ENCODE assay signal across 8 cellular contexts in genomic region chr15:62392411-62392810, GRCh38. TPM values are rescaled to one million over a fixed set of nuclear protein-coding genes. Genes with fewer than 3 reads are reported as not detected.
DNase-seq lines count a peak whose midpoint lies in the region; ATAC-seq and TF ChIP-seq lines count a peak whose summit lies in the region.

No MANE protein-coding gene starts in this region.

- peak; percentile 59 for DNase-seq in activated CD8-positive, alpha-beta memory T cell treated with anti-CD3 and anti-CD28 coated beads, Interleukin-2, amount 10 ng/mL, durations not matched to agents 7 days and 5 days
- no peak for DNase-seq in activated CD8-positive, alpha-beta memory T cell treated with anti-CD3 and anti-CD28 coated beads, Interleukin-2, amount 50 U/mL, for 4 hours
- peak; percentile 10 for DNase-seq in activated T-helper 2 cell treated with anti-CD3 and anti-CD28 coated beads, Interferon-gamma antibody, Interleukin-2, Interleukin-4, amounts not matched to agents 10 μg/mL and 5 μg/mL and 100 μg/mL, durations not matched to agents 14 hours and 24 hours and 36 hours (ENCODE audit: low spot score)
- DNase-seq in spleen (no peak), NCI-H1417 treated with DMSO at 0.1 percent for 48 hours (lab: John Stamatoyannopoulos, UW) (no peak), DMS79 (lab: John Stamatoyannopoulos, UW) (no peak)

- TF ChIP-seq CTCF in spleen (IDR thresholded peaks at IDR 0.05 in 8 of 11, conservative IDR thresholded peaks at IDR 0.05 in 3 of 11), result no peak

- no peak for ATAC-seq in activated CD8-positive, alpha-beta memory T cell treated with anti-CD3 and anti-CD28 coated beads, Interleukin-2, amount 10 ng/mL, durations not matched to agents 7 days and 5 days
- ATAC-seq in GM21367 (IDR thresholded peaks at IDR 0.05; ENCODE audit: unreplicated experiment), result no peak

- no peaks in the 10 kb centered on the region for H3K36me3 Mint-ChIP-seq in activated CD8-positive, alpha-beta memory T cell treated with anti-CD3 and anti-CD28 coated beads, Interleukin-2, amount 10 ng/mL, durations not matched to agents 7 days and 5 days
- H3K36me3 Mint-ChIP-seq in activated T-helper 2 cell treated with anti-CD3 and anti-CD28 coated beads, Interferon-gamma antibody, Interleukin-2, Interleukin-4, amounts not matched to agents 10 μg/mL and 5 μg/mL and 100 μg/mL, durations not matched to agents 14 hours and 24 hours and 36 hours (ENCODE audit: low read depth), result no peaks in the 10 kb centered on the region

- no peaks in the 10 kb centered on the region for H3K36me3 ChIP-seq in iPS-15b (ENCODE audit: control insufficient read depth, insufficient read depth, low read length)
- H3K36me3 ChIP-seq in spleen, result no peaks in the 10 kb centered on the region

- no peak overlapping the region for H3K27ac ChIP-seq in spleen

- peaks cover 19% of the 10 kb centered on the region for H3K4me1 Mint-ChIP-seq in activated CD8-positive, alpha-beta memory T cell treated with anti-CD3 and anti-CD28 coated beads, Interleukin-2, amount 10 ng/mL, durations not matched to agents 7 days and 5 days
- peaks cover 14% of the 10 kb centered on the region for H3K4me1 Mint-ChIP-seq in activated T-helper 2 cell treated with anti-CD3 and anti-CD28 coated beads, Interferon-gamma antibody, Interleukin-2, Interleukin-4, amounts not matched to agents 10 μg/mL and 5 μg/mL and 100 μg/mL, durations not matched to agents 14 hours and 24 hours and 36 hours (ENCODE audit: low read depth)

- intact Hi-C loops in activated T-helper 2 cell treated with anti-CD3 and anti-CD28 coated beads, Interferon-gamma antibody, Interleukin-2, Interleukin-4, amounts not matched to agents 10 μg/mL and 5 μg/mL and 100 μg/mL, durations not matched to agents 14 hours and 24 hours and 36 hours (cut with micrococcal nuclease), result no loop called here
- intact Hi-C loops in spleen (cut with DNase I; ENCODE audit: low total_unique reads), result no loop called here

- no peak for TF ChIP-seq POLR2A in spleen (IDR thresholded peaks at IDR 0.05)

- H3K27me3 ChIP-seq in iPS-15b (ENCODE audit: control insufficient read depth, insufficient read depth, low read length) (peaks cover 13% of the 10 kb centered on the region), spleen (replicated peaks in 1 of 7) (peaks cover 0 to 59% (median 10%) of the 10 kb centered on the region in 7 donors)

- H3K9me3 ChIP-seq in iPS-15b (ENCODE audit: control insufficient read depth, insufficient read depth, low read length) (no peaks in the 10 kb centered on the region), spleen (no peaks in the 10 kb centered on the region)

- no peak overlapping the region for H3K27ac Mint-ChIP-seq in activated CD8-positive, alpha-beta memory T cell treated with anti-CD3 and anti-CD28 coated beads, Interleukin-2, amount 10 ng/mL, durations not matched to agents 7 days and 5 days
- peak overlapping the region; percentile 11 for H3K27ac Mint-ChIP-seq in activated T-helper 2 cell treated with anti-CD3 and anti-CD28 coated beads, Interferon-gamma antibody, Interleukin-2, Interleukin-4, amounts not matched to agents 10 μg/mL and 5 μg/mL and 100 μg/mL, durations not matched to agents 14 hours and 24 hours and 36 hours

- CTCF ChIA-PET in activated CD8-positive, alpha-beta memory T cell treated with anti-CD3 and anti-CD28 coated beads, Interleukin-2, amount 10 ng/mL, durations not matched to agents 7 days and 5 days (lab: Charles Lee), result interaction anchor here (1.1 kb wide), 1 partner anchor 12 kb away, joined by 5 read pairs; no protein-coding TSS in a partner anchor

- H3K9ac ChIP-seq in iPS-15b (ENCODE audit: low read depth, low read length), result no peak overlapping the region

- 21 to 31% (median 25%) methylated on average over 9 of the region's 9 CpGs for WGBS in spleen, 5 donors

- no peaks in the 10 kb centered on the region for H3K9me3 Mint-ChIP-seq in activated CD8-positive, alpha-beta memory T cell treated with anti-CD3 and anti-CD28 coated beads, Interleukin-2, amount 10 ng/mL, durations not matched to agents 7 days and 5 days (ENCODE audit: low read depth)
- no peaks in the 10 kb centered on the region for H3K9me3 Mint-ChIP-seq in activated T-helper 2 cell treated with anti-CD3 and anti-CD28 coated beads, Interferon-gamma antibody, Interleukin-2, Interleukin-4, amounts not matched to agents 10 μg/mL and 5 μg/mL and 100 μg/mL, durations not matched to agents 14 hours and 24 hours and 36 hours

- H3K27me3 Mint-ChIP-seq in activated CD8-positive, alpha-beta memory T cell treated with anti-CD3 and anti-CD28 coated beads, Interleukin-2, amount 10 ng/mL, durations not matched to agents 7 days and 5 days, result peaks cover 49% of the 10 kb centered on the region
- peaks cover 28% of the 10 kb centered on the region for H3K27me3 Mint-ChIP-seq in activated T-helper 2 cell treated with anti-CD3 and anti-CD28 coated beads, Interferon-gamma antibody, Interleukin-2, Interleukin-4, amounts not matched to agents 10 μg/mL and 5 μg/mL and 100 μg/mL, durations not matched to agents 14 hours and 24 hours and 36 hours (ENCODE audit: low read depth)

- peak overlapping the region; percentile 65 for H3K4me3 Mint-ChIP-seq in activated CD8-positive, alpha-beta memory T cell treated with anti-CD3 and anti-CD28 coated beads, Interleukin-2, amount 10 ng/mL, durations not matched to agents 7 days and 5 days
- H3K4me3 Mint-ChIP-seq in activated T-helper 2 cell treated with anti-CD3 and anti-CD28 coated beads, Interferon-gamma antibody, Interleukin-2, Interleukin-4, amounts not matched to agents 10 μg/mL and 5 μg/mL and 100 μg/mL, durations not matched to agents 14 hours and 24 hours and 36 hours (ENCODE audit: low read depth), result peak overlapping the region; percentile 93

- H3K4me1 ChIP-seq in iPS-15b (ENCODE audit: control insufficient read depth, insufficient read depth, low read length) (peaks cover 2% of the 10 kb centered on the region), spleen (peaks cover 8 to 37% (median 26%) of the 10 kb centered on the region in 6 donors)

- H3K4me3 ChIP-seq in iPS-15b (ENCODE audit: low read depth, low read length), result peak overlapping the region; percentile 79
- peak overlapping the region in 6 of 8 donors; percentile 60 to 97 (median 92) for H3K4me3 ChIP-seq in spleen

RNA-seq across cellular contexts. Expression of gene TLN2, which starts 2.1 kb away (rescaled TPM):
- total RNA-seq in activated CD8-positive, alpha-beta memory T cell treated with anti-CD3 and anti-CD28 coated beads, Interleukin-2, amount 10 ng/mL, durations not matched to agents 7 days and 5 days, result under 1 TPM; 0.70 to 0.96 TPM
- 0.85 and 0.98 TPM in 2 replicates for total RNA-seq in activated T-helper 2 cell treated with anti-CD3 and anti-CD28 coated beads, Interferon-gamma antibody, Interleukin-2, Interleukin-4, amounts not matched to agents 10 μg/mL and 5 μg/mL and 100 μg/mL, durations not matched to agents 14 hours and 24 hours and 36 hours
- total RNA-seq in spleen, result 10 to 100 TPM in 2 of 7 donors, 1 to 10 TPM in 5; 4.2 to 12.4 (median 7.5) TPM
- polyA plus RNA-seq in spleen, result under 1 TPM; 0.52 to 0.83 (median 0.54) TPM

Comparison
In these comparisons a context has a peak if more than half of its experiments do, and no peak if none do; other contexts are left out.
1. DNase-seq: peak in activated CD8-positive, alpha-beta memory T cell treated with anti-CD3 and anti-CD28 coated beads, Interleukin-2, amount 10 ng/mL, durations not matched to agents 7 days and 5 days (single experiment) and activated T-helper 2 cell treated with anti-CD3 and anti-CD28 coated beads, Interferon-gamma antibody, Interleukin-2, Interleukin-4, amounts not matched to agents 10 μg/mL and 5 μg/mL and 100 μg/mL, durations not matched to agents 14 hours and 24 hours and 36 hours (single experiment); none in activated CD8-positive, alpha-beta memory T cell treated with anti-CD3 and anti-CD28 coated beads, Interleukin-2, amount 50 U/mL, for 4 hours (single experiment), spleen (single experiment), NCI-H1417 treated with DMSO at 0.1 percent for 48 hours (single experiment) and DMS79 (single experiment).